ENCODE assay signal across 1 cellular context in genomic region chr18:57121542-57122112, GRCh38.
TF ChIP-seq lines count a peak whose summit lies in the region.

No MANE protein-coding gene starts in this region.

TF ChIP-seq in GM23338, 12 proteins besides CTCF, POLR2A, EP300 and RAD21:
- TF ChIP-seq, protein P1, sequence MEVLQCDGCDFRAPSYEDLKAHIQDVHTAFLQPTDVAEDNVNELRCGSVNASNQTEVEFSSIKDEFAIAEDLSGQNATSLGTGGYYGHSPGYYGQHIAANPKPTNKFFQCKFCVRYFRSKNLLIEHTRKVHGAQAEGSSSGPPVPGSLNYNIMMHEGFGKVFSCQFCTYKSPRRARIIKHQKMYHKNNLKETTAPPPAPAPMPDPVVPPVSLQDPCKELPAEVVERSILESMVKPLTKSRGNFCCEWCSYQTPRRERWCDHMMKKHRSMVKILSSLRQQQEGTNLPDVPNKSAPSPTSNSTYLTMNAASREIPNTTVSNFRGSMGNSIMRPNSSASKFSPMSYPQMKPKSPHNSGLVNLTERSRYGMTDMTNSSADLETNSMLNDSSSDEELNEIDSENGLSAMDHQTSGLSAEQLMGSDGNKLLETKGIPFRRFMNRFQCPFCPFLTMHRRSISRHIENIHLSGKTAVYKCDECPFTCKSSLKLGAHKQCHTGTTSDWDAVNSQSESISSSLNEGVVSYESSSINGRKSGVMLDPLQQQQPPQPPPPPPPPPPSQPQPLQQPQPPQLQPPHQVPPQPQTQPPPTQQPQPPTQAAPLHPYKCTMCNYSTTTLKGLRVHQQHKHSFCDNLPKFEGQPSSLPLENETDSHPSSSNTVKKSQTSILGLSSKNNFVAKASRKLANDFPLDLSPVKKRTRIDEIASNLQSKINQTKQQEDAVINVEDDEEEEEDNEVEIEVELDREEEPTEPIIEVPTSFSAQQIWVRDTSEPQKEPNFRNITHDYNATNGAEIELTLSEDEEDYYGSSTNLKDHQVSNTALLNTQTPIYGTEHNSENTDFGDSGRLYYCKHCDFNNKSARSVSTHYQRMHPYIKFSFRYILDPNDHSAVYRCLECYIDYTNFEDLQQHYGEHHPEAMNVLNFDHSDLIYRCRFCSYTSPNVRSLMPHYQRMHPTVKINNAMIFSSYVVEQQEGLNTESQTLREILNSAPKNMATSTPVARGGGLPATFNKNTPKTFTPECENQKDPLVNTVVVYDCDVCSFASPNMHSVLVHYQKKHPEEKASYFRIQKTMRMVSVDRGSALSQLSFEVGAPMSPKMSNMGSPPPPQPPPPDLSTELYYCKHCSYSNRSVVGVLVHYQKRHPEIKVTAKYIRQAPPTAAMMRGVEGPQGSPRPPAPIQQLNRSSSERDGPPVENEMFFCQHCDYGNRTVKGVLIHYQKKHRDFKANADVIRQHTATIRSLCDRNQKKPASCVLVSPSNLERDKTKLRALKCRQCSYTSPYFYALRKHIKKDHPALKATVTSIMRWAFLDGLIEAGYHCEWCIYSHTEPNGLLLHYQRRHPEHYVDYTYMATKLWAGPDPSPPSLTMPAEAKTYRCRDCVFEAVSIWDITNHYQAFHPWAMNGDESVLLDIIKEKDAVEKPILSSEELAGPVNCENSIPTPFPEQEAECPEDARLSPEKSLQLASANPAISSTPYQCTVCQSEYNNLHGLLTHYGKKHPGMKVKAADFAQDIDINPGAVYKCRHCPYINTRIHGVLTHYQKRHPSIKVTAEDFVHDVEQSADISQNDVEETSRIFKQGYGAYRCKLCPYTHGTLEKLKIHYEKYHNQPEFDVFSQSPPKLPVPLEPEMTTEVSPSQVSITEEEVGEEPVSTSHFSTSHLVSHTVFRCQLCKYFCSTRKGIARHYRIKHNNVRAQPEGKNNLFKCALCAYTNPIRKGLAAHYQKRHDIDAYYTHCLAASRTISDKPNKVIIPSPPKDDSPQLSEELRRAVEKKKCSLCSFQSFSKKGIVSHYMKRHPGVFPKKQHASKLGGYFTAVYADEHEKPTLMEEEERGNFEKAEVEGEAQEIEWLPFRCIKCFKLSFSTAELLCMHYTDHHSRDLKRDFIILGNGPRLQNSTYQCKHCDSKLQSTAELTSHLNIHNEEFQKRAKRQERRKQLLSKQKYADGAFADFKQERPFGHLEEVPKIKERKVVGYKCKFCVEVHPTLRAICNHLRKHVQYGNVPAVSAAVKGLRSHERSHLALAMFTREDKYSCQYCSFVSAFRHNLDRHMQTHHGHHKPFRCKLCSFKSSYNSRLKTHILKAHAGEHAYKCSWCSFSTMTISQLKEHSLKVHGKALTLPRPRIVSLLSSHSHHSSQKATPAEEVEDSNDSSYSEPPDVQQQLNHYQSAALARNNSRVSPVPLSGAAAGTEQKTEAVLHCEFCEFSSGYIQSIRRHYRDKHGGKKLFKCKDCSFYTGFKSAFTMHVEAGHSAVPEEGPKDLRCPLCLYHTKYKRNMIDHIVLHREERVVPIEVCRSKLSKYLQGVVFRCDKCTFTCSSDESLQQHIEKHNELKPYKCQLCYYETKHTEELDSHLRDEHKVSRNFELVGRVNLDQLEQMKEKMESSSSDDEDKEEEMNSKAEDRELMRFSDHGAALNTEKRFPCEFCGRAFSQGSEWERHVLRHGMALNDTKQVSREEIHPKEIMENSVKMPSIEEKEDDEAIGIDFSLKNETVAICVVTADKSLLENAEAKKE (CRISPR knock-in tag; IDR thresholded peaks at IDR 0.05), result no peak
- TF ChIP-seq REST (IDR thresholded peaks at IDR 0.05; ENCODE audit: unreplicated experiment), result no peak
- 0 out of 2 replicates have a peak, but pooled peaks have one; percentile 29 for TF ChIP-seq POLR2AphosphoS5 (IDR thresholded peaks at IDR 0.05; ENCODE audit: low read depth)
- no peak for TF ChIP-seq EZH2phosphoT487 (IDR thresholded peaks at IDR 0.05; ENCODE audit: unreplicated experiment)
